In genomic region chr12:131785763-131786330, GRCh38 we compare ENCODE assay signal across 19 cellular contexts. TPM values are rescaled to one million over a fixed set of nuclear protein-coding genes. Genes with fewer than 3 reads are reported as not detected.
DNase-seq lines count a peak whose midpoint lies in the region; ATAC-seq and TF ChIP-seq lines count a peak whose summit lies in the region.
"Had no signal": no experiment of that assay in that cellular context is flagged by ENCODE, and none has a peak within 500 bp of the region (broad histone marks: within the 10 kb centered on the region; RNA-seq: fewer than 3 reads in every experiment).

No MANE protein-coding gene starts in this region.

- H3K36me3 Mint-ChIP-seq in activated naive CD4-positive, alpha-beta T cell treated with anti-CD3 and anti-CD28 coated beads, Interleukin-2, amount 50 U/mL, for 24 hours, result peaks cover 19% of the 10 kb centered on the region
- peaks cover 40 to 60% of the 10 kb centered on the region in 2 donors for H3K36me3 Mint-ChIP-seq in stimulated activated naive B cell treated with anti-CD40 and anti-IgM and Interleukin-4, amounts not matched to agents 10 μg/mL and 1 μg/mL and 100 μg/mL, for 72 hours

- intact Hi-C loops in vagina (cut with DNase I) (no loop called here), body of pancreas (cut with DNase I) (no loop called here)

- peaks cover 25% of the 10 kb centered on the region; the same call in 1 of the 2 replicates for H3K4me1 ChIP-seq in iPS-20b (ENCODE audit: insufficient read depth, low read length)
- peaks cover 14% of the 10 kb centered on the region for H3K4me1 ChIP-seq in vagina
- H3K4me1 ChIP-seq in body of pancreas, result no peaks in the 10 kb centered on the region

- no peaks in the 10 kb centered on the region for H3K9me3 Mint-ChIP-seq in activated naive CD4-positive, alpha-beta T cell treated with anti-CD3 and anti-CD28 coated beads, Interleukin-2, amount 50 U/mL, for 24 hours
- no peaks in the 10 kb centered on the region for H3K9me3 Mint-ChIP-seq in stimulated activated naive B cell treated with anti-CD40 and anti-IgM and Interleukin-4, amounts not matched to agents 10 μg/mL and 1 μg/mL and 100 μg/mL, for 72 hours
- H3K9me3 Mint-ChIP-seq: CD8-positive, alpha-beta T cell; naive B cell; T-helper 2 cell treated with Interferon-gamma antibody and Interleukin-4, amounts not matched to agents 5 μg/mL and 100 μg/mL, for 36 hours had no signal

- 91 to 94% methylated on average over 15 of the region's 15 CpGs for WGBS in body of pancreas, 2 donors

- TF ChIP-seq POLR2A in vagina (IDR thresholded peaks at IDR 0.05), result no peak
- TF ChIP-seq POLR2A in body of pancreas (IDR thresholded peaks at IDR 0.05), result no peak

- H3K27ac Mint-ChIP-seq in activated naive CD4-positive, alpha-beta T cell treated with anti-CD3 and anti-CD28 coated beads, Interleukin-2, amount 50 U/mL, for 24 hours, result peak overlapping the region; percentile 74
- peak overlapping the region; percentile 82 for H3K27ac Mint-ChIP-seq in stimulated activated naive B cell treated with anti-CD40 and anti-IgM and Interleukin-4, amounts not matched to agents 10 μg/mL and 1 μg/mL and 100 μg/mL, for 72 hours
- H3K27ac Mint-ChIP-seq: CD8-positive, alpha-beta T cell; T-helper 2 cell treated with Interferon-gamma antibody and Interleukin-4, amounts not matched to agents 5 μg/mL and 100 μg/mL, for 36 hours had no signal

- H3K4me3 Mint-ChIP-seq in activated naive CD4-positive, alpha-beta T cell treated with anti-CD3 and anti-CD28 coated beads, Interleukin-2, amount 50 U/mL, for 24 hours, result no peak overlapping the region
- H3K4me3 Mint-ChIP-seq in stimulated activated naive B cell treated with anti-CD40 and anti-IgM and Interleukin-4, amounts not matched to agents 10 μg/mL and 1 μg/mL and 100 μg/mL, for 72 hours, result no peak overlapping the region
- H3K4me3 Mint-ChIP-seq: CD8-positive, alpha-beta T cell; naive B cell; T-helper 2 cell treated with Interferon-gamma antibody and Interleukin-4, amounts not matched to agents 5 μg/mL and 100 μg/mL, for 36 hours had no signal

- no peak for ATAC-seq in stimulated activated naive B cell treated with anti-CD40 and anti-IgM and Interleukin-4, amounts not matched to agents 10 μg/mL and 1 μg/mL and 100 μg/mL, for 72 hours (replicated peaks)
- no peak for ATAC-seq in body of pancreas
- ATAC-seq: CD8-positive, alpha-beta T cell had no signal

- H3K4me1 Mint-ChIP-seq in activated naive CD4-positive, alpha-beta T cell treated with anti-CD3 and anti-CD28 coated beads, Interleukin-2, amount 50 U/mL, for 24 hours, result no peaks in the 10 kb centered on the region
- peaks cover 8 to 12% of the 10 kb centered on the region in 2 donors for H3K4me1 Mint-ChIP-seq in stimulated activated naive B cell treated with anti-CD40 and anti-IgM and Interleukin-4, amounts not matched to agents 10 μg/mL and 1 μg/mL and 100 μg/mL, for 72 hours

- CTCF ChIA-PET in HEK293T (lab: Yijun Ruan, JAX), result no interaction called here

- H3K27me3 ChIP-seq in iPS-20b (ENCODE audit: insufficient read depth, low read length) (no peaks in the 10 kb centered on the region), vagina (no peaks in the 10 kb centered on the region), body of pancreas (no peaks in the 10 kb centered on the region)

- TF ChIP-seq CTCF in vagina (IDR thresholded peaks at IDR 0.05) (no peak), body of pancreas (IDR thresholded peaks at IDR 0.05) (no peak)

- H3K27ac ChIP-seq in angular gyrus (ENCODE audit: low read depth, low read length), result peak overlapping the region; percentile 31
- H3K27ac ChIP-seq in iPS-20b (ENCODE audit: low read length), result no peak overlapping the region
- no peak overlapping the region for H3K27ac ChIP-seq in vagina
- H3K27ac ChIP-seq in body of pancreas, result no peak overlapping the region

- no peak overlapping the region for H3K4me3 ChIP-seq in iPS-20b (ENCODE audit: low read length)
- H3K4me3 ChIP-seq in vagina, result no peak overlapping the region
- H3K4me3 ChIP-seq in body of pancreas, result no peak overlapping the region
- H3K4me3 ChIP-seq: A549, psoas muscle had no signal

- POLR2A ChIA-PET in HEK293T (lab: Yijun Ruan, JAX), result no interaction called here

- no peak for DNase-seq in activated naive CD4-positive, alpha-beta T cell (lab: John Stamatoyannopoulos, UW)
- no peak for DNase-seq in stimulated activated naive B cell treated with anti-CD40 and anti-IgM and Interleukin-4, amounts not matched to agents 10 μg/mL and 1 μg/mL and 100 μg/mL, for 72 hours
- DNase-seq in HEK293T (ENCODE audit: extremely low spot score), result no peak
- DNase-seq in vagina (ENCODE audit: extremely low spot score in 2 of 2), result no peak
- no peak for DNase-seq in body of pancreas
- DNase-seq: activated CD4-positive, alpha-beta T cell treated with anti-CD3 and anti-CD28 coated beads for 1 hour; CD8-positive, alpha-beta T cell; cerebellar nuclear complex; Kasumi-1; naive B cell; NCI-H187; NCI-H446; psoas muscle; stimulated activated naive CD4-positive, alpha-beta T cell treated with Interleukin-2 at 50 U/mL for 16 hours had no signal

- H3K9me3 ChIP-seq in iPS-20b (ENCODE audit: insufficient read depth, low read depth, low read length) (no peaks in the 10 kb centered on the region), vagina (no peaks in the 10 kb centered on the region), body of pancreas (no peaks in the 10 kb centered on the region)
- H3K9me3 ChIP-seq: A549, psoas muscle had no signal

- peaks cover 57% of the 10 kb centered on the region for H3K36me3 ChIP-seq in iPS-20b (ENCODE audit: insufficient read depth, low read depth, low read length)
- peaks cover 0 to 62% of the 10 kb centered on the region in 2 donors for H3K36me3 ChIP-seq in vagina
- peaks cover 0 to 25% of the 10 kb centered on the region in 2 donors for H3K36me3 ChIP-seq in body of pancreas (replicated peaks in 1 of 2; ENCODE audit: insufficient read depth in 1 of 2, low read depth in 2 of 2)

- H3K27me3 Mint-ChIP-seq in activated naive CD4-positive, alpha-beta T cell treated with anti-CD3 and anti-CD28 coated beads, Interleukin-2, amount 50 U/mL, for 24 hours, result no peaks in the 10 kb centered on the region
- no peaks in the 10 kb centered on the region for H3K27me3 Mint-ChIP-seq in stimulated activated naive B cell treated with anti-CD40 and anti-IgM and Interleukin-4, amounts not matched to agents 10 μg/mL and 1 μg/mL and 100 μg/mL, for 72 hours
- H3K27me3 Mint-ChIP-seq: naive B cell had no signal

- H3K9ac ChIP-seq in iPS-20b (ENCODE audit: low read depth, low read length), result peak overlapping the region; percentile 20; the same call in 1 of the 2 replicates

TF ChIP-seq in HEK293T, 16 proteins besides CTCF, POLR2A, EP300 and RAD21:
- TF ChIP-seq HDGF (IDR thresholded peaks at IDR 0.05; ENCODE audit: borderline replicate concordance) (no peak), SUZ12 (IDR thresholded peaks at IDR 0.05) (no peak), ARNT (IDR thresholded peaks at IDR 0.05) (no peak), BHLHE40 (IDR thresholded peaks at IDR 0.05; ENCODE audit: borderline replicate concordance) (no peak), L3MBTL2 (conservative IDR thresholded peaks at IDR 0.05) (no peak), FOXA1 (IDR thresholded peaks at IDR 0.05) (no peak), ZNF384 (IDR thresholded peaks at IDR 0.05) (no peak), LEF1 (IDR thresholded peaks at IDR 0.05; ENCODE audit: borderline replicate concordance) (no peak), SP1 (IDR thresholded peaks at IDR 0.05) (no peak), PKNOX1 (IDR thresholded peaks at IDR 0.05) (no peak), ELF4 (IDR thresholded peaks at IDR 0.05) (no peak)

RNA-seq across cellular contexts. Expression of gene MMP17, which starts 42.3 kb away (rescaled TPM):
- total RNA-seq in vagina, result 5.2 TPM
- 1 to 10 TPM; 2.6 to 6.7 TPM for total RNA-seq in body of pancreas
